ENCODE assay signal across 2 cellular contexts in genomic region chr7:41956276-41956675, GRCh38.
TF ChIP-seq lines count a peak whose summit lies in the region.

No MANE protein-coding gene starts in this region.

TF ChIP-seq in SK-N-SH, 30 proteins besides CTCF, POLR2A, EP300 and RAD21 (continued from another document):
- TF ChIP-seq ZBTB33 (IDR thresholded peaks at IDR 0.05; ENCODE audit: borderline replicate concordance, low read depth) (no peak), ELF1 (IDR thresholded peaks at IDR 0.05) (no peak), NRF1 (IDR thresholded peaks at IDR 0.05; ENCODE audit: low read depth, low read length) (no peak), RCOR1 (IDR thresholded peaks at IDR 0.05; ENCODE audit: low read length) (no peak), RXRA (IDR thresholded peaks at IDR 0.05; ENCODE audit: borderline replicate concordance, low read depth) (no peak), POLR2AphosphoS5 (IDR thresholded peaks at IDR 0.05; ENCODE audit: low read depth, low read length) (no peak), TEAD4 (IDR thresholded peaks at IDR 0.05; ENCODE audit: borderline replicate concordance, insufficient read depth) (no peak), TAF1 (IDR thresholded peaks at IDR 0.05; ENCODE audit: borderline replicate concordance, low read depth, low read length) (no peak), GATA2 (CRISPR knock-in tag; IDR thresholded peaks at IDR 0.05) (no peak), CHD2 (IDR thresholded peaks at IDR 0.05; ENCODE audit: low read length, partially characterized antibody) (no peak), PBX3 (IDR thresholded peaks at IDR 0.05) (no peak), YY1 (IDR thresholded peaks at IDR 0.05; ENCODE audit: low read depth) (no peak), MAX (IDR thresholded peaks at IDR 0.05; ENCODE audit: low read depth) (no peak)
- TF ChIP-seq, protein P1, sequence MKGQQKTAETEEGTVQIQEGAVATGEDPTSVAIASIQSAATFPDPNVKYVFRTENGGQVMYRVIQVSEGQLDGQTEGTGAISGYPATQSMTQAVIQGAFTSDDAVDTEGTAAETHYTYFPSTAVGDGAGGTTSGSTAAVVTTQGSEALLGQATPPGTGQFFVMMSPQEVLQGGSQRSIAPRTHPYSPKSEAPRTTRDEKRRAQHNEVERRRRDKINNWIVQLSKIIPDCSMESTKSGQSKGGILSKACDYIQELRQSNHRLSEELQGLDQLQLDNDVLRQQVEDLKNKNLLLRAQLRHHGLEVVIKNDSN (IDR thresholded peaks at IDR 0.05; ENCODE audit: borderline replicate concordance, low read depth) = no peak

TF ChIP-seq in SK-N-SH treated with all-trans-retinoic acid at 6 μM for 48 hours, 23 proteins besides CTCF, POLR2A, EP300 and RAD21 (continued from another document):
- TF ChIP-seq, protein P2, sequence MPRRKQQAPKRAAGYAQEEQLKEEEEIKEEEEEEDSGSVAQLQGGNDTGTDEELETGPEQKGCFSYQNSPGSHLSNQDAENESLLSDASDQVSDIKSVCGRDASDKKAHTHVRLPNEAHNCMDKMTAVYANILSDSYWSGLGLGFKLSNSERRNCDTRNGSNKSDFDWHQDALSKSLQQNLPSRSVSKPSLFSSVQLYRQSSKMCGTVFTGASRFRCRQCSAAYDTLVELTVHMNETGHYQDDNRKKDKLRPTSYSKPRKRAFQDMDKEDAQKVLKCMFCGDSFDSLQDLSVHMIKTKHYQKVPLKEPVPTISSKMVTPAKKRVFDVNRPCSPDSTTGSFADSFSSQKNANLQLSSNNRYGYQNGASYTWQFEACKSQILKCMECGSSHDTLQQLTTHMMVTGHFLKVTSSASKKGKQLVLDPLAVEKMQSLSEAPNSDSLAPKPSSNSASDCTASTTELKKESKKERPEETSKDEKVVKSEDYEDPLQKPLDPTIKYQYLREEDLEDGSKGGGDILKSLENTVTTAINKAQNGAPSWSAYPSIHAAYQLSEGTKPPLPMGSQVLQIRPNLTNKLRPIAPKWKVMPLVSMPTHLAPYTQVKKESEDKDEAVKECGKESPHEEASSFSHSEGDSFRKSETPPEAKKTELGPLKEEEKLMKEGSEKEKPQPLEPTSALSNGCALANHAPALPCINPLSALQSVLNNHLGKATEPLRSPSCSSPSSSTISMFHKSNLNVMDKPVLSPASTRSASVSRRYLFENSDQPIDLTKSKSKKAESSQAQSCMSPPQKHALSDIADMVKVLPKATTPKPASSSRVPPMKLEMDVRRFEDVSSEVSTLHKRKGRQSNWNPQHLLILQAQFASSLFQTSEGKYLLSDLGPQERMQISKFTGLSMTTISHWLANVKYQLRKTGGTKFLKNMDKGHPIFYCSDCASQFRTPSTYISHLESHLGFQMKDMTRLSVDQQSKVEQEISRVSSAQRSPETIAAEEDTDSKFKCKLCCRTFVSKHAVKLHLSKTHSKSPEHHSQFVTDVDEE (CRISPR knock-in tag; IDR thresholded peaks at IDR 0.05) = no peak
- TF ChIP-seq TCF4 (CRISPR knock-in tag; IDR thresholded peaks at IDR 0.05; ENCODE audit: borderline replicate concordance) = no peak
- no peak for TF ChIP-seq TOX (CRISPR knock-in tag; IDR thresholded peaks at IDR 0.05; ENCODE audit: borderline replicate concordance)
- no peak for TF ChIP-seq BACH2 (CRISPR knock-in tag; IDR thresholded peaks at IDR 0.05; ENCODE audit: borderline replicate concordance)
- TF ChIP-seq, protein P3, sequence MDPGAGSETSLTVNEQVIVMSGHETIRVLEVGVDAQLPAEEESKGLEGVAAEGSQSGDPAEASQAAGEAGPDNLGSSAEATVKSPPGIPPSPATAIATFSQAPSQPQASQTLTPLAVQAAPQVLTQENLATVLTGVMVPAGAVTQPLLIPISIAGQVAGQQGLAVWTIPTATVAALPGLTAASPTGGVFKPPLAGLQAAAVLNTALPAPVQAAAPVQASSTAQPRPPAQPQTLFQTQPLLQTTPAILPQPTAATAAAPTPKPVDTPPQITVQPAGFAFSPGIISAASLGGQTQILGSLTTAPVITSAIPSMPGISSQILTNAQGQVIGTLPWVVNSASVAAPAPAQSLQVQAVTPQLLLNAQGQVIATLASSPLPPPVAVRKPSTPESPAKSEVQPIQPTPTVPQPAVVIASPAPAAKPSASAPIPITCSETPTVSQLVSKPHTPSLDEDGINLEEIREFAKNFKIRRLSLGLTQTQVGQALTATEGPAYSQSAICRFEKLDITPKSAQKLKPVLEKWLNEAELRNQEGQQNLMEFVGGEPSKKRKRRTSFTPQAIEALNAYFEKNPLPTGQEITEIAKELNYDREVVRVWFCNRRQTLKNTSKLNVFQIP (CRISPR knock-in tag; IDR thresholded peaks at IDR 0.05; ENCODE audit: borderline replicate concordance, low read depth) = no peak
- no peak for TF ChIP-seq ZC3H10 (CRISPR knock-in tag; IDR thresholded peaks at IDR 0.05)
